Comparison of ENCODE assay signal across 1 cellular context in the genomic region with DNA sequence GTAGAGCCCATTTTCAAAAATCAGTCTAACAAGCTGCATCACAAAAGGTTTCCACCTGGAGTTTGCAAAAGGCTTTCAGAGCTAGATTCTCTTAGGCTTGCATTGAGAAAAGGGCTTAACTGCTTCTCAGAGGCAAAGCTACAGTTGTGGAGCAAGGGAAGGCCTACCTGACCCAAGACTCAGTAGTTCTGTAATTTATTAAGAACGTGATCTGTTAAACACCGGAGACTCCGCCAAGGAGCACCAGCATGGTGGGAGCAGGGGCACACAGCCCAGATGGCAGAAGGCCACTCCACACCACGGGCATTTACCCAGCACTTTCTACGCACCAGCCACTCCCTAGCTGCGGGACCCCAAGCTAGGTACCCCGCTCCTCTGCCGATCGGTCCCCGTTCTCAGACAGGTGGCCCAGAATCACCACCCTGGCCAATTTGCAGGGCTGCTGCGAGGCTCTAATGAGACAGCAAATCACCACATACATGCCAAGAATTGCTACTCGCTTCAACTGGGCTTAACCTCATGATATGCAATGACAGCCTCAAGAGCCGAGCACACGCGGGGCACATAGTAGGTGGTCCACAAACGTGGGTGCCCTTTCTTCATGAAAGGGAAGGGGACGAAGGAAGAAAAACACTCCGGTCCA.
TF ChIP-seq lines count a peak whose summit lies in the region.

No MANE protein-coding gene starts in this region.

TF ChIP-seq in H1, 55 proteins besides CTCF, POLR2A, EP300 and RAD21:
- TF ChIP-seq NANOG (IDR thresholded peaks at IDR 0.05; ENCODE audit: insufficient read depth, low read depth, low read length, poor library complexity, severe bottlenecking) = no peak
- TF ChIP-seq BCL11A (IDR thresholded peaks at IDR 0.05; ENCODE audit: low read depth in 2 of 2, low read length in 2 of 2) = no peak
- no peak for TF ChIP-seq KDM5A (IDR thresholded peaks at IDR 0.05; ENCODE audit: low read length)
- TF ChIP-seq SIN3A (conservative IDR thresholded peaks at IDR 0.05 in 1 of 2, IDR thresholded peaks at IDR 0.05 in 1 of 2; ENCODE audit: low read depth in 1 of 2, low read length in 2 of 2) = 0 out of 4 replicates have a peak, but pooled peaks of 1 of the 2 experiments have one; percentile 60
